19 cellular contexts compared by ENCODE assay signal in the genomic region with DNA sequence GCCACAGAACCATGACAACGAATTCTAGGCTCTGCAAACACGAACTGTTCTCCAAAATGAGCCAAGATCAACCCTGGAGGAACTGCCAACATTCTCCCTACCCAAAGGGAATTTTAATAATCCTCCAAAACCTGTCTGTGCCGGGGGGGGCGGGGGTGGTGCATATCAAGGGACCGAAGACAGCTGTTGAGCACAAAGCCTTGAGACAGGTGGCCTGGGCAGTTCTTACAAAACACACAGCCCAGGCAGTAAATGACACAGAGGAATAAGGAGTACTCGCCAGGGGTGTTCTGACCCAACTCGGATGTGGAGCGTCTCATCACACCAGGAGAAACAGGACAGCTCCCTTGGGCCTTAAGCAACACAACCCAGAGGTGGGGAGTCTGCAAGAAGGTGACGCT. TPM values are rescaled to one million over a fixed set of nuclear protein-coding genes. Genes with fewer than 3 reads are reported as not detected.
A peak's percentile ranks its signal among the peaks of the same experiment; 100 is the strongest.
DNase-seq lines count a peak whose midpoint lies in the region; ATAC-seq and TF ChIP-seq lines count a peak whose summit lies in the region.
"Had no signal": no experiment of that assay in that cellular context is flagged by ENCODE, and none has a peak within 500 bp of the region (broad histone marks: within the 10 kb centered on the region; RNA-seq: fewer than 3 reads in every experiment).

No MANE protein-coding gene starts in this region.

- H3K36me3 ChIP-seq in mesenchymal stem cell (ENCODE audit: control insufficient read depth in 1 of 2, insufficient read depth in 2 of 2, low read depth in 1 of 2, low read length in 2 of 2) = peaks cover 87 to 88% of the 10 kb centered on the region in 2 experiments
- H3K36me3 ChIP-seq in tibial artery = peaks cover 0 to 70% (median 12%) of the 10 kb centered on the region in 3 donors
- no peaks in the 10 kb centered on the region for H3K36me3 ChIP-seq in neuronal stem cell (replicated peaks in 1 of 2; ENCODE audit: control insufficient read depth in 2 of 2, insufficient read depth in 2 of 2, low read length in 2 of 2)
- H3K36me3 ChIP-seq in aorta (ENCODE audit: control insufficient read depth in 1 of 2, insufficient read depth in 2 of 2, low read length in 1 of 2) = peaks cover 0 to 1% of the 10 kb centered on the region in 2 donors
- H3K36me3 ChIP-seq: uterus had no signal

- no peak overlapping the region for H2BK12ac ChIP-seq in mesenchymal stem cell (ENCODE audit: low read length in 2 of 2)
- no peak overlapping the region for H2BK12ac ChIP-seq in neuronal stem cell (ENCODE audit: low read length)

- H3K79me1 ChIP-seq in mesenchymal stem cell (replicated peaks; ENCODE audit: low read length, poor library complexity, severe bottlenecking) (peaks cover 70% of the 10 kb centered on the region), neuronal stem cell (ENCODE audit: low read depth, low read length) (no peaks in the 10 kb centered on the region)

- H3K4me1 ChIP-seq in mesenchymal stem cell (ENCODE audit: control insufficient read depth, insufficient read depth, low read depth, low read length) = peaks cover 44% of the 10 kb centered on the region
- peaks cover 0 to 86% (median 60%) of the 10 kb centered on the region in 4 donors for H3K4me1 ChIP-seq in tibial artery
- peaks cover 0 to 10% of the 10 kb centered on the region in 2 donors for H3K4me1 ChIP-seq in neuronal stem cell (ENCODE audit: control insufficient read depth in 2 of 2, insufficient read depth in 1 of 2, low read depth in 1 of 2, low read length in 2 of 2)
- peaks cover 7 to 8% of the 10 kb centered on the region in 2 donors for H3K4me1 ChIP-seq in aorta (ENCODE audit: control insufficient read depth in 1 of 2, insufficient read depth in 2 of 2, low read length in 2 of 2)

- intact Hi-C loops in tibial artery (cut with DNase I; ENCODE audit: low total_unique reads) = no loop called here
- intact Hi-C loops in aorta (cut with DNase I) = no loop called here

- H4K8ac ChIP-seq in mesenchymal stem cell (ENCODE audit: low read length) = no peak overlapping the region
- H4K8ac ChIP-seq in neuronal stem cell (ENCODE audit: low read depth, low read length) = no peak overlapping the region

- whole genome bisulfite sequencing in mesenchymal stem cell = 89% methylated on average over 9 of the region's 9 CpGs
- WGBS in neuronal stem cell (ENCODE audit: extremely low coverage in 2 of 2, insufficient read length in 2 of 2, insufficient replicate concordance in 1 of 2), 2 donors = no CpG with 5 or more reads among the region's 9 CpGs
- 6 to 10% methylated on average over 9 of the region's 9 CpGs for WGBS in aorta, 2 donors

- H3K18ac ChIP-seq in mesenchymal stem cell (ENCODE audit: low read depth in 1 of 2, low read length in 2 of 2) = no peak overlapping the region
- H3K18ac ChIP-seq in neuronal stem cell (ENCODE audit: low read length) = no peak overlapping the region

- H2BK5ac ChIP-seq in mesenchymal stem cell (ENCODE audit: low read depth, low read length, poor library complexity, severe bottlenecking) (no peak overlapping the region), neuronal stem cell (ENCODE audit: low read length) (no peak overlapping the region)

- no peak overlapping the region for H3K9ac ChIP-seq in mesenchymal stem cell (ENCODE audit: low read length)
- H3K9ac ChIP-seq in neuronal stem cell (ENCODE audit: low read depth, low read length, poor library complexity) = no peak overlapping the region

- peak; percentile 54 for DNase-seq in activated effector memory CD4-positive, alpha-beta T cell treated with anti-CD3 and anti-CD28 coated beads, Interleukin-2, amount 50 U/mL, for 16 hours
- no peak for DNase-seq in activated effector memory CD4-positive, alpha-beta T cell treated with Interleukin-2 at 50 U/mL for 16 hours
- DNase-seq in coronary artery (ENCODE audit: low spot score) (peak; percentile 89), mesenchymal stem cell (no peak), tibial artery (peak in 1 of 2 donors; percentile 74), neuronal stem cell (ENCODE audit: low spot score) (no peak), erythroblast (lab: John Stamatoyannopoulos, UW) (no peak), aorta (no peak)
- DNase-seq: activated CD4-positive, alpha-beta memory T cell treated with anti-CD3 and anti-CD28 coated beads, Interleukin-2, amount 10 ng/mL, durations not matched to agents 7 days and 5 days; cortex of kidney; mucosa of descending colon; NCI-H1092 treated with DMSO at 0.1 percent for 48 hours; uterus had no signal

- peak overlapping the region; percentile 12 for H2BK15ac ChIP-seq in mesenchymal stem cell (ENCODE audit: low read depth, poor library complexity, severe bottlenecking)
- H2BK15ac ChIP-seq in neuronal stem cell (ENCODE audit: low read length) = no peak overlapping the region

- H2AFZ ChIP-seq in mesenchymal stem cell (ENCODE audit: low read depth, low read length) (no peak overlapping the region), neuronal stem cell (ENCODE audit: low read length) (no peak overlapping the region)
- H2AFZ ChIP-seq: hepatocyte had no signal

- no peak for TF ChIP-seq CTCF in coronary artery (IDR thresholded peaks at IDR 0.05)
- TF ChIP-seq CTCF in tibial artery (IDR thresholded peaks at IDR 0.05) = no peak

- H3K9me3 ChIP-seq in mesenchymal stem cell (ENCODE audit: control insufficient read depth, low read length) (no peaks in the 10 kb centered on the region), tibial artery (no peaks in the 10 kb centered on the region), neuronal stem cell (replicated peaks in 1 of 2; ENCODE audit: control insufficient read depth in 2 of 2, insufficient read depth in 1 of 2, low read depth in 1 of 2, low read length in 2 of 2) (no peaks in the 10 kb centered on the region), aorta (ENCODE audit: control insufficient read depth, low read length) (no peaks in the 10 kb centered on the region)
- H3K9me3 ChIP-seq: mucosa of descending colon, Peyer's patch, uterus had no signal

- H3K23ac ChIP-seq in mesenchymal stem cell (ENCODE audit: low read length in 2 of 2) (no peak overlapping the region), neuronal stem cell (ENCODE audit: low read depth, low read length, poor library complexity) (no peak overlapping the region)

- H3K14ac ChIP-seq in mesenchymal stem cell (ENCODE audit: low read length in 2 of 2) (no peak overlapping the region), neuronal stem cell (ENCODE audit: low read length) (no peak overlapping the region)

- no peak overlapping the region for H4K91ac ChIP-seq in mesenchymal stem cell (ENCODE audit: low read length)
- H4K91ac ChIP-seq in neuronal stem cell (ENCODE audit: low read depth, low read length, poor library complexity) = no peak overlapping the region

- no peak for ATAC-seq in aorta (ENCODE audit: low FRiP score)
- ATAC-seq: mucosa of descending colon had no signal

- H3K4ac ChIP-seq in mesenchymal stem cell (ENCODE audit: low read depth in 1 of 2, low read length in 2 of 2) (no peak overlapping the region), neuronal stem cell (ENCODE audit: low read length) (no peak overlapping the region)

- H3K4me2 ChIP-seq in mesenchymal stem cell (ENCODE audit: low read length, poor library complexity, severe bottlenecking) = no peak overlapping the region
- H3K4me2 ChIP-seq in neuronal stem cell (ENCODE audit: insufficient read depth, low read length, poor library complexity, severe bottlenecking) = no peak overlapping the region
- H3K4me2 ChIP-seq: hepatocyte had no signal

- H2BK120ac ChIP-seq in mesenchymal stem cell (ENCODE audit: low read depth, low read length) (no peak overlapping the region), neuronal stem cell (ENCODE audit: low read depth, low read length) (no peak overlapping the region)

- no peaks in the 10 kb centered on the region for H3K27me3 ChIP-seq in mesenchymal stem cell (ENCODE audit: control insufficient read depth in 1 of 2, insufficient read depth in 1 of 2, low read length in 2 of 2)
- H3K27me3 ChIP-seq in tibial artery = no peaks in the 10 kb centered on the region
- no peaks in the 10 kb centered on the region for H3K27me3 ChIP-seq in neuronal stem cell (ENCODE audit: control insufficient read depth in 3 of 3, insufficient read depth in 3 of 3, low read depth in 1 of 3, low read length in 3 of 3)
- no peaks in the 10 kb centered on the region for H3K27me3 ChIP-seq in aorta (ENCODE audit: control insufficient read depth in 1 of 2, insufficient read depth in 2 of 2, low read length in 1 of 2)
- H3K27me3 ChIP-seq: hepatocyte, Peyer's patch, uterus had no signal

- H2AK5ac ChIP-seq in mesenchymal stem cell (ENCODE audit: low read length, severe bottlenecking) (no peak overlapping the region), neuronal stem cell (ENCODE audit: low read depth, low read length) (no peak overlapping the region)

- no peak for TF ChIP-seq POLR2A in erythroblast (IDR thresholded peaks at IDR 0.05; ENCODE audit: low read length)

- peak overlapping the region; percentile 14 for H3K4me3 ChIP-seq in coronary artery
- no peak overlapping the region for H3K4me3 ChIP-seq in mesenchymal stem cell (ENCODE audit: insufficient read depth in 1 of 2, low read depth in 1 of 2, low read length in 2 of 2)
- H3K4me3 ChIP-seq in tibial artery = no peak overlapping the region
- H3K4me3 ChIP-seq in neuronal stem cell (ENCODE audit: low read length in 2 of 2) = no peak overlapping the region
- no peak overlapping the region for H3K4me3 ChIP-seq in aorta (ENCODE audit: low read length in 2 of 2)
- H3K4me3 ChIP-seq: hepatocyte, mucosa of descending colon, Peyer's patch, skin epidermis, uterus had no signal

- H3K27ac ChIP-seq in coronary artery = peak overlapping the region; percentile 55 to 91
- no peak overlapping the region for H3K27ac ChIP-seq in mesenchymal stem cell (ENCODE audit: low read length, poor library complexity, severe bottlenecking)
- H3K27ac ChIP-seq in tibial artery = peak overlapping the region; percentile 56 to 64
- H3K27ac ChIP-seq in neuronal stem cell (replicated peaks; ENCODE audit: low read length) = no peak overlapping the region
- H3K27ac ChIP-seq in aorta (ENCODE audit: low read depth in 1 of 2, low read length in 2 of 2) = peak overlapping the region in 1 of 2 donors; percentile 68
- H3K27ac ChIP-seq: hepatocyte, Peyer's patch had no signal

RNA-seq across cellular contexts. Expression of a gene that starts 35.6 kb away (rescaled TPM):
- polyA plus RNA-seq in mesenchymal stem cell (2013, experiment 1 of 2) = 1.6 TPM
- 2.0 TPM for polyA plus RNA-seq in mesenchymal stem cell (2013, experiment 2 of 2)
- 1.3 TPM for polyA plus RNA-seq in neuronal stem cell (2013, experiment 1 of 2)
- 1.3 TPM for polyA plus RNA-seq in neuronal stem cell (2013, experiment 2 of 2)
- 100 to 1,000 TPM in 1 of 2 donors, 10 to 100 TPM in 1; 37.7 to 113 TPM for total RNA-seq in aorta
- 100 to 1,000 TPM in 1 of 2 donors, 10 to 100 TPM in 1; 72.6 to 166 TPM for polyA plus RNA-seq in aorta
- total RNA-seq: A673; activated CD4-positive, alpha-beta memory T cell treated with anti-CD3 and anti-CD28 coated beads, Interleukin-2, amount 10 ng/mL, durations not matched to agents 7 days and 5 days; activated T-helper 1 cell treated with anti-CD3 and anti-CD28 coated beads, Interleukin-12 subunit alpha, Interleukin-12 subunit beta, Interleukin-2, Interleukin-4 antibody, amounts not matched to agents 30 ng/mL and 10 ng/mL and 1 ng/mL, durations not matched to agents 14 hours and 24 hours and 36 hours; kidney epithelial cell had no signal

RNA-seq across cellular contexts. Expression of a gene that starts 37.2 kb away (rescaled TPM):
- polyA plus RNA-seq in mesenchymal stem cell (2013, experiment 1 of 2) = 670 TPM
- polyA plus RNA-seq in mesenchymal stem cell (2013, experiment 2 of 2) = 665 TPM
- polyA plus RNA-seq in neuronal stem cell (2013, experiment 1 of 2) = 47.4 TPM
- polyA plus RNA-seq in neuronal stem cell (2013, experiment 2 of 2) = 40.6 TPM
- total RNA-seq in aorta = 100 to 1,000 TPM; 227 to 256 TPM
- polyA plus RNA-seq in aorta = 100 to 1,000 TPM in 1 of 2 donors, 10 to 100 TPM in 1; 97.3 to 160 TPM

Comparison
In these comparisons a context has a peak if more than half of its experiments do, and no peak if none do; other contexts are left out.
1. DNase-seq: peak in activated effector memory CD4-positive, alpha-beta T cell treated with anti-CD3 and anti-CD28 coated beads, Interleukin-2, amount 50 U/mL, for 16 hours (single experiment) and coronary artery (single experiment); none in activated effector memory CD4-positive, alpha-beta T cell treated with Interleukin-2 at 50 U/mL for 16 hours (single experiment), mesenchymal stem cell (single experiment), neuronal stem cell (single experiment), erythroblast (0 of 2) and aorta (0 of 2).
2. H3K27ac ChIP-seq: peak in coronary artery (2 of 2) and tibial artery (2 of 2); none in mesenchymal stem cell (single experiment) and neuronal stem cell (single experiment).